12 cellular contexts compared by ENCODE assay signal in the genomic region with DNA sequence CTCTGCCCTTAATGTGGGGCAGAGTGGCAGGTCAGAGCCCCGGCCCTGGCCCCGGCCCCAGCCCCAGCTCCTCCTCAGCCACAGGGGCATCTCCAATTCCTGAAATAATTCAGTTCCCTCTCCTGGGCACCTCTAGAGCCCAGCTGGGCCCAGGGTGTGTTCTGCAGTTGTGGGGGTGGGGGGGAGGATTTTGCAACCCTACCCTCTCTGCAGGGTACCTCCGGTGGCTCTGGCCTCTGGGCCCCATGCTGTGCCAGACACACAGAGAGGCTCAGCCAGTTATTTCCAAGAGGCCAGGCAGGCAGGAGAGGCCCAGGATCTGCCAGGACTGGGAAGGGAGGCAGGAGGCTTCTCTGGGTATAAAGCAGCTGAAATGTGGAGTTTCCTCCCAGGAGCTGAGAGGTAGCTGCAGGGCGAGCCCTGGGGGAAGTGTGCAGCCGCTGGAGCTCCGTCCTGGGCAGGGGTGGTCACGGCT. TPM values are rescaled to one million over a fixed set of nuclear protein-coding genes. Genes with fewer than 3 reads are reported as not detected.
A peak's percentile ranks its signal among the peaks of the same experiment; 100 is the strongest.
DNase-seq lines count a peak whose midpoint lies in the region; ATAC-seq, FAIRE-seq and TF ChIP-seq lines count a peak whose summit lies in the region.
"Had no signal": no experiment of that assay in that cellular context is flagged by ENCODE, and none has a peak within 500 bp of the region (broad histone marks: within the 10 kb centered on the region; RNA-seq: fewer than 3 reads in every experiment).

No MANE protein-coding gene starts in this region.

- peak overlapping the region; percentile 89 for H3K9ac ChIP-seq in Loucy (ENCODE audit: low read depth, low read length, poor library complexity, severe bottlenecking)

- POLR2A ChIA-PET in activated CD4-positive, alpha-beta memory T cell treated with anti-CD3 and anti-CD28 coated beads, Interleukin-2, amount 10 ng/mL, durations not matched to agents 7 days and 5 days (lab: Charles Lee): interaction anchor here (3.9 kb wide), 1 partner anchor 47 kb away, joined by 22 read pairs; a partner anchor contains a TSS

- H3K36me3 ChIP-seq in Loucy (ENCODE audit: insufficient read depth, low read length) (no peaks in the 10 kb centered on the region), neutrophil (no peaks in the 10 kb centered on the region)
- H3K36me3 ChIP-seq: adrenal gland had no signal

- no peaks in the 10 kb centered on the region for H4K20me1 ChIP-seq in Loucy (ENCODE audit: insufficient read depth, low read length, poor library complexity, severe bottlenecking)

- H3K9me3 ChIP-seq in Loucy (ENCODE audit: insufficient read depth, low read depth, low read length) (no peaks in the 10 kb centered on the region), neutrophil (no peaks in the 10 kb centered on the region)
- H3K9me3 ChIP-seq: adrenal gland had no signal

- CTCF ChIA-PET in activated CD4-positive, alpha-beta memory T cell treated with anti-CD3 and anti-CD28 coated beads, Interleukin-2, amount 10 ng/mL, durations not matched to agents 7 days and 5 days (lab: Charles Lee): interaction anchor here (1.4 kb wide), 1 partner anchor 57 kb away, joined by 3 read pairs; no protein-coding TSS in a partner anchor

- H2AFZ ChIP-seq in Loucy (ENCODE audit: low read length): no peak overlapping the region

- FAIRE-seq in GM12891 (lab: Jason Lieb, UNC): no peak

- peaks cover 10% of the 10 kb centered on the region; the same call in 1 of the 2 replicates for H3F3A ChIP-seq in Loucy (ENCODE audit: low read depth)

- H3K4me1 ChIP-seq in Loucy (ENCODE audit: insufficient read depth, low read length, poor library complexity, severe bottlenecking): peaks cover 77% of the 10 kb centered on the region
- peaks cover 49 to 54% of the 10 kb centered on the region in 2 experiments for H3K4me1 ChIP-seq in neutrophil (ENCODE audit: control insufficient read depth in 1 of 2, insufficient read depth in 1 of 2, low read depth in 1 of 2, low read length in 1 of 2)

- TF ChIP-seq CTCF in Loucy (conservative IDR thresholded peaks at IDR 0.05; ENCODE audit: low read length): no peak
- TF ChIP-seq CTCF in neutrophil (IDR thresholded peaks at IDR 0.05): no peak

- H3K4me1 Mint-ChIP-seq in activated CD4-positive, alpha-beta memory T cell treated with anti-CD3 and anti-CD28 coated beads, Interleukin-2, amount 10 ng/mL, durations not matched to agents 7 days and 5 days: peaks cover 41% of the 10 kb centered on the region

- H3K4me3 ChIP-seq in Loucy (ENCODE audit: low read length, poor library complexity, severe bottlenecking) (no peak overlapping the region), neutrophil (ENCODE audit: low read depth in 1 of 2, low read length in 1 of 2) (no peak overlapping the region)
- H3K4me3 ChIP-seq: adrenal gland had no signal

- H3K79me2 ChIP-seq in Loucy (ENCODE audit: insufficient read depth, low read length): no peaks in the 10 kb centered on the region

- peak overlapping the region; percentile 64 for H3K4me2 ChIP-seq in Loucy (ENCODE audit: low read depth, low read length, poor library complexity, severe bottlenecking)

- no peaks in the 10 kb centered on the region for H3K27me3 ChIP-seq in Loucy (ENCODE audit: insufficient read depth, low read length, poor library complexity, severe bottlenecking)
- no peaks in the 10 kb centered on the region for H3K27me3 ChIP-seq in neutrophil
- H3K27me3 ChIP-seq: adrenal gland had no signal

- peak overlapping the region; percentile 73 for H3K27ac ChIP-seq in neutrophil
- H3K27ac ChIP-seq: adrenal gland had no signal

- no peaks in the 10 kb centered on the region for H3K36me3 Mint-ChIP-seq in activated CD4-positive, alpha-beta memory T cell treated with anti-CD3 and anti-CD28 coated beads, Interleukin-2, amount 10 ng/mL, durations not matched to agents 7 days and 5 days (ENCODE audit: low read depth)

- H3K27ac Mint-ChIP-seq in activated CD4-positive, alpha-beta memory T cell treated with anti-CD3 and anti-CD28 coated beads, Interleukin-2, amount 10 ng/mL, durations not matched to agents 7 days and 5 days: peak overlapping the region; percentile 70
- H3K27ac Mint-ChIP-seq: progenitor cell of endocrine pancreas had no signal

- TF ChIP-seq POLR2A in GM12891 (IDR thresholded peaks at IDR 0.05; ENCODE audit: low read depth, low read length): no peak

- no peaks in the 10 kb centered on the region for H3K9me2 ChIP-seq in Loucy (replicated peaks; ENCODE audit: low read depth, low read length)

- DNase-seq in NOMO-1 treated with DMSO at 0.1 percent for 48 hours (lab: John Stamatoyannopoulos, UW; ENCODE audit: unreplicated experiment) (peak; percentile 15), NOMO-1 treated with dmso at 0.1 percent for 144 hours (lab: John Stamatoyannopoulos, UW; ENCODE audit: unreplicated experiment) (no peak), GM12891 (ENCODE audit: insufficient read length, low spot score) (no peak)
- DNase-seq in activated CD4-positive, alpha-beta memory T cell treated with anti-CD3 and anti-CD28 coated beads, Interleukin-2, amount 10 ng/mL, durations not matched to agents 7 days and 5 days: no peak
- DNase-seq: adrenal gland, erythroblast, NCI-H526 had no signal

- no peak for ATAC-seq in GM18868 (IDR thresholded peaks at IDR 0.05; ENCODE audit: unreplicated experiment)
- no peak for ATAC-seq in HG03565 (IDR thresholded peaks at IDR 0.05; ENCODE audit: unreplicated experiment)

- peaks cover 4% of the 10 kb centered on the region for H3K9me3 Mint-ChIP-seq in activated CD4-positive, alpha-beta memory T cell treated with anti-CD3 and anti-CD28 coated beads, Interleukin-2, amount 10 ng/mL, durations not matched to agents 7 days and 5 days

- H3K4me3 Mint-ChIP-seq in activated CD4-positive, alpha-beta memory T cell treated with anti-CD3 and anti-CD28 coated beads, Interleukin-2, amount 10 ng/mL, durations not matched to agents 7 days and 5 days: no peak overlapping the region

- no peaks in the 10 kb centered on the region for H3K27me3 Mint-ChIP-seq in activated CD4-positive, alpha-beta memory T cell treated with anti-CD3 and anti-CD28 coated beads, Interleukin-2, amount 10 ng/mL, durations not matched to agents 7 days and 5 days
- H3K27me3 Mint-ChIP-seq: progenitor cell of endocrine pancreas had no signal

TF ChIP-seq in GM12891, 5 proteins besides CTCF, POLR2A, EP300 and RAD21:
- TF ChIP-seq POU2F2 (IDR thresholded peaks at IDR 0.05; ENCODE audit: low read depth, low read length) (no peak), SPI1 (IDR thresholded peaks at IDR 0.05; ENCODE audit: low read depth, low read length) (no peak), POLR2AphosphoS5 (IDR thresholded peaks at IDR 0.05; ENCODE audit: low read depth, low read length) (no peak), TAF1 (IDR thresholded peaks at IDR 0.05; ENCODE audit: low read depth, low read length) (no peak), PAX5 (IDR thresholded peaks at IDR 0.05; ENCODE audit: insufficient read depth, low read length, severe bottlenecking) (no peak)

RNA-seq across cellular contexts. Expression of a gene that starts 47.9 kb away (rescaled TPM):
- 1 to 10 TPM; 5.5 to 6.3 TPM for total RNA-seq in activated CD4-positive, alpha-beta memory T cell treated with anti-CD3 and anti-CD28 coated beads, Interleukin-2, amount 10 ng/mL, durations not matched to agents 7 days and 5 days
- 0.13 TPM for polyA plus RNA-seq in GM12891 (2012; ENCODE audit: low read depth, missing spikeins)
